8 cellular contexts compared by ENCODE assay signal in the genomic region with DNA sequence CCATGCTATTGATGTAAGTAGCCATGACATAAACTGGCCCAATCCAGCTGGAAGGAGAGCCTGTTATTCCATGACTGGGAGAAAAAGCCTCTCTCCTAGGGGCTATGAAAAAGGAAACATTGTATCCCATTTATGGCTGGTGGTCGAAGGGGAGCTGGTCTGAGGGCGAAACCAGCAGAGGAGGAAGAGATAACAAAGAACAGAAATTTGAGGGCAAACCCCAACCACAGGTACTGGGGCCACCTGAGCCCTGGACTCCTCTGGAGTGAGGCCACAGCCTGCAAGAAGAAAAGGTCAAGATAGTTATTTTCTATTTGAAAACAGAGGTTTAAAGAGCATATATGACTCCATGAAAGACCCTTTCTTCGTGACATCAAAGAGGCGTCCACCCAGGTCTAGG.
"Had no signal": no experiment of that assay in that cellular context is flagged by ENCODE, and none has a peak within 500 bp of the region (broad histone marks: within the 10 kb centered on the region; RNA-seq: fewer than 3 reads in every experiment).

No MANE protein-coding gene starts in this region.

- H2AFZ ChIP-seq: GM23248, GM23338 had no signal

- H3K4me3 Mint-ChIP-seq: GM23338, H9, HFFc6 had no signal

- DNase-seq: GM23248, GOT3, H7, H9, HCEC 1CT, HFFc6 had no signal

- H3K9me3 ChIP-seq: HAP-1 had no signal

- ATAC-seq: GM23338 had no signal

- H3K4me3 ChIP-seq: GM23248, GM23338, HAP-1 had no signal

- H3K27ac Mint-ChIP-seq: GM23338, H9, HFFc6 had no signal

- H3K27ac ChIP-seq: GM23248 had no signal

- H3K4me2 ChIP-seq: GM23338 had no signal

- H3K4me1 Mint-ChIP-seq: GM23338, H9 had no signal

- H3K36me3 ChIP-seq: HAP-1 had no signal

- H3K9ac ChIP-seq: GM23248 had no signal

- H3K4me1 ChIP-seq: HAP-1 had no signal
